In genomic region chr5:111635946-111636315, GRCh38 we compare ENCODE assay signal across 2 cellular contexts.
TF ChIP-seq lines count a peak whose summit lies in the region.

No MANE protein-coding gene starts in this region.

TF ChIP-seq in liver, 16 proteins besides CTCF, POLR2A, EP300 and RAD21:
- TF ChIP-seq, protein P1, sequence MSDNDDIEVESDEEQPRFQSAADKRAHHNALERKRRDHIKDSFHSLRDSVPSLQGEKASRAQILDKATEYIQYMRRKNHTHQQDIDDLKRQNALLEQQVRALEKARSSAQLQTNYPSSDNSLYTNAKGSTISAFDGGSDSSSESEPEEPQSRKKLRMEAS (IDR thresholded peaks at IDR 0.05), result no peak
- TF ChIP-seq SP1 (IDR thresholded peaks at IDR 0.05), result peak; percentile 50
- no peak for TF ChIP-seq ZBTB33 (IDR thresholded peaks at IDR 0.05)
- peak; percentile 73 to 81 for TF ChIP-seq RXRA (IDR thresholded peaks at IDR 0.05)
- TF ChIP-seq, protein P2, sequence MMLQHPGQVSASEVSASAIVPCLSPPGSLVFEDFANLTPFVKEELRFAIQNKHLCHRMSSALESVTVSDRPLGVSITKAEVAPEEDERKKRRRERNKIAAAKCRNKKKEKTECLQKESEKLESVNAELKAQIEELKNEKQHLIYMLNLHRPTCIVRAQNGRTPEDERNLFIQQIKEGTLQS (IDR thresholded peaks at IDR 0.05), result peak; percentile 60
- TF ChIP-seq TAF1 (conservative IDR thresholded peaks at IDR 0.05), result no peak
- no peak for TF ChIP-seq YY1 (IDR thresholded peaks at IDR 0.05)
- no peak for TF ChIP-seq JUND (IDR thresholded peaks at IDR 0.05)
- TF ChIP-seq EGR1 (IDR thresholded peaks at IDR 0.05; ENCODE audit: low read depth in 2 of 2), result no peak
- no peak for TF ChIP-seq FOXA2 (IDR thresholded peaks at IDR 0.05)
- TF ChIP-seq, protein P3, sequence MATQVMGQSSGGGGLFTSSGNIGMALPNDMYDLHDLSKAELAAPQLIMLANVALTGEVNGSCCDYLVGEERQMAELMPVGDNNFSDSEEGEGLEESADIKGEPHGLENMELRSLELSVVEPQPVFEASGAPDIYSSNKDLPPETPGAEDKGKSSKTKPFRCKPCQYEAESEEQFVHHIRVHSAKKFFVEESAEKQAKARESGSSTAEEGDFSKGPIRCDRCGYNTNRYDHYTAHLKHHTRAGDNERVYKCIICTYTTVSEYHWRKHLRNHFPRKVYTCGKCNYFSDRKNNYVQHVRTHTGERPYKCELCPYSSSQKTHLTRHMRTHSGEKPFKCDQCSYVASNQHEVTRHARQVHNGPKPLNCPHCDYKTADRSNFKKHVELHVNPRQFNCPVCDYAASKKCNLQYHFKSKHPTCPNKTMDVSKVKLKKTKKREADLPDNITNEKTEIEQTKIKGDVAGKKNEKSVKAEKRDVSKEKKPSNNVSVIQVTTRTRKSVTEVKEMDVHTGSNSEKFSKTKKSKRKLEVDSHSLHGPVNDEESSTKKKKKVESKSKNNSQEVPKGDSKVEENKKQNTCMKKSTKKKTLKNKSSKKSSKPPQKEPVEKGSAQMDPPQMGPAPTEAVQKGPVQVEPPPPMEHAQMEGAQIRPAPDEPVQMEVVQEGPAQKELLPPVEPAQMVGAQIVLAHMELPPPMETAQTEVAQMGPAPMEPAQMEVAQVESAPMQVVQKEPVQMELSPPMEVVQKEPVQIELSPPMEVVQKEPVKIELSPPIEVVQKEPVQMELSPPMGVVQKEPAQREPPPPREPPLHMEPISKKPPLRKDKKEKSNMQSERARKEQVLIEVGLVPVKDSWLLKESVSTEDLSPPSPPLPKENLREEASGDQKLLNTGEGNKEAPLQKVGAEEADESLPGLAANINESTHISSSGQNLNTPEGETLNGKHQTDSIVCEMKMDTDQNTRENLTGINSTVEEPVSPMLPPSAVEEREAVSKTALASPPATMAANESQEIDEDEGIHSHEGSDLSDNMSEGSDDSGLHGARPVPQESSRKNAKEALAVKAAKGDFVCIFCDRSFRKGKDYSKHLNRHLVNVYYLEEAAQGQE (IDR thresholded peaks at IDR 0.05), result no peak
- no peak for TF ChIP-seq GABPA (IDR thresholded peaks at IDR 0.05 in 1 of 2, conservative IDR thresholded peaks at IDR 0.05 in 1 of 2)
- TF ChIP-seq HNF4A (conservative IDR thresholded peaks at IDR 0.05), result peak; percentile 39 to 42
- TF ChIP-seq FOXA1 (IDR thresholded peaks at IDR 0.05), result no peak

TF ChIP-seq in HepG2, 621 proteins besides CTCF, POLR2A, EP300 and RAD21:
- TF ChIP-seq ZFAT (CRISPR knock-in tag; conservative IDR thresholded peaks at IDR 0.05), result no peak
- no peak for TF ChIP-seq ZNF512 (CRISPR knock-in tag; IDR thresholded peaks at IDR 0.05)
- TF ChIP-seq ZNF530 (CRISPR knock-in tag; IDR thresholded peaks at IDR 0.05; ENCODE audit: low read depth), result no peak
- TF ChIP-seq RARG (CRISPR knock-in tag; IDR thresholded peaks at IDR 0.05; ENCODE audit: low read depth), result no peak
- no peak for TF ChIP-seq MTA3 (CRISPR knock-in tag; IDR thresholded peaks at IDR 0.05)
- TF ChIP-seq, protein P4, sequence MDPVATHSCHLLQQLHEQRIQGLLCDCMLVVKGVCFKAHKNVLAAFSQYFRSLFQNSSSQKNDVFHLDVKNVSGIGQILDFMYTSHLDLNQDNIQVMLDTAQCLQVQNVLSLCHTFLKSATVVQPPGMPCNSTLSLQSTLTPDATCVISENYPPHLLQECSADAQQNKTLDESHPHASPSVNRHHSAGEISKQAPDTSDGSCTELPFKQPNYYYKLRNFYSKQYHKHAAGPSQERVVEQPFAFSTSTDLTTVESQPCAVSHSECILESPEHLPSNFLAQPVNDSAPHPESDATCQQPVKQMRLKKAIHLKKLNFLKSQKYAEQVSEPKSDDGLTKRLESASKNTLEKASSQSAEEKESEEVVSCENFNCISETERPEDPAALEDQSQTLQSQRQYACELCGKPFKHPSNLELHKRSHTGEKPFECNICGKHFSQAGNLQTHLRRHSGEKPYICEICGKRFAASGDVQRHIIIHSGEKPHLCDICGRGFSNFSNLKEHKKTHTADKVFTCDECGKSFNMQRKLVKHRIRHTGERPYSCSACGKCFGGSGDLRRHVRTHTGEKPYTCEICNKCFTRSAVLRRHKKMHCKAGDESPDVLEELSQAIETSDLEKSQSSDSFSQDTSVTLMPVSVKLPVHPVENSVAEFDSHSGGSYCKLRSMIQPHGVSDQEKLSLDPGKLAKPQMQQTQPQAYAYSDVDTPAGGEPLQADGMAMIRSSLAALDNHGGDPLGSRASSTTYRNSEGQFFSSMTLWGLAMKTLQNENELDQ (CRISPR knock-in tag; IDR thresholded peaks at IDR 0.05; ENCODE audit: borderline replicate concordance), result no peak
- TF ChIP-seq, protein P5, sequence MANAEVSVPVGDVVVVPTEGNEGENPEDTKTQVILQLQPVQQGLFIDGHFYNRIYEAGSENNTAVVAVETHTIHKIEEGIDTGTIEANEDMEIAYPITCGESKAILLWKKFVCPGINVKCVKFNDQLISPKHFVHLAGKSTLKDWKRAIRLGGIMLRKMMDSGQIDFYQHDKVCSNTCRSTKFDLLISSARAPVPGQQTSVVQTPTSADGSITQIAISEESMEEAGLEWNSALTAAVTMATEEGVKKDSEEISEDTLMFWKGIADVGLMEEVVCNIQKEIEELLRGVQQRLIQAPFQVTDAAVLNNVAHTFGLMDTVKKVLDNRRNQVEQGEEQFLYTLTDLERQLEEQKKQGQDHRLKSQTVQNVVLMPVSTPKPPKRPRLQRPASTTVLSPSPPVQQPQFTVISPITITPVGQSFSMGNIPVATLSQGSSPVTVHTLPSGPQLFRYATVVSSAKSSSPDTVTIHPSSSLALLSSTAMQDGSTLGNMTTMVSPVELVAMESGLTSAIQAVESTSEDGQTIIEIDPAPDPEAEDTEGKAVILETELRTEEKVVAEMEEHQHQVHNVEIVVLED (CRISPR knock-in tag; IDR thresholded peaks at IDR 0.05; ENCODE audit: borderline replicate concordance), result no peak
- no peak for TF ChIP-seq ZNF761 (CRISPR knock-in tag; conservative IDR thresholded peaks at IDR 0.05)
